10 cellular contexts compared by ENCODE assay signal in genomic region chr4:110632506-110633357, GRCh38. TPM values are rescaled to one million over a fixed set of nuclear protein-coding genes. Genes with fewer than 3 reads are reported as not detected.
DNase-seq lines count a peak whose midpoint lies in the region; ATAC-seq and TF ChIP-seq lines count a peak whose summit lies in the region.
"Had no signal": no experiment of that assay in that cellular context is flagged by ENCODE, and none has a peak within 500 bp of the region (broad histone marks: within the 10 kb centered on the region; RNA-seq: fewer than 3 reads in every experiment).

No MANE protein-coding gene starts in this region.

- no peak overlapping the region for H2BK120ac ChIP-seq in IMR-90 (ENCODE audit: low read depth, low read length)

- no peaks in the 10 kb centered on the region for H3K9me3 Mint-ChIP-seq in progenitor cell of endocrine pancreas (ENCODE audit: low read depth)
- peaks cover 0 to 6% of the 10 kb centered on the region in 2 donors for H3K9me3 Mint-ChIP-seq in natural killer cell
- peaks cover 2% of the 10 kb centered on the region for H3K9me3 Mint-ChIP-seq in activated CD4-positive, alpha-beta memory T cell treated with anti-CD3 and anti-CD28 coated beads for 36 hours

- intact Hi-C loops in IMR-90 (cut with micrococcal nuclease) (loop anchor here (1.0 to 10.0 kb wide), 8 partner anchors 327 to 1400 kb away; no protein-coding TSS in a partner anchor), natural killer cell (cut with micrococcal nuclease) (no loop called here)
- intact Hi-C loops in activated CD4-positive, alpha-beta memory T cell treated with anti-CD3 and anti-CD28 coated beads for 36 hours (cut with micrococcal nuclease), result loop anchor here (5.0 kb wide), 2 partner anchors 1000 to 1885 kb away; partner anchors contain the start of gene NEUROG2

- peak overlapping the region; percentile 71 for H3K4me3 Mint-ChIP-seq in progenitor cell of endocrine pancreas (ENCODE audit: low read depth)
- H3K4me3 Mint-ChIP-seq in natural killer cell, result no peak overlapping the region
- H3K4me3 Mint-ChIP-seq in activated CD4-positive, alpha-beta memory T cell treated with anti-CD3 and anti-CD28 coated beads for 36 hours, result no peak overlapping the region

- H3K9me3 ChIP-seq in IMR-90 (ENCODE audit: control insufficient read depth, insufficient read depth, low read length), result peaks cover 2% of the 10 kb centered on the region
- H3K9me3 ChIP-seq: uterus had no signal

- H3K27ac Mint-ChIP-seq in progenitor cell of endocrine pancreas (peak overlapping the region; percentile 69), natural killer cell (no peak overlapping the region)
- no peak overlapping the region for H3K27ac Mint-ChIP-seq in activated CD4-positive, alpha-beta memory T cell treated with anti-CD3 and anti-CD28 coated beads for 36 hours

- H3K27me3 Mint-ChIP-seq in progenitor cell of endocrine pancreas (peaks cover 94% of the 10 kb centered on the region), natural killer cell (ENCODE audit: low read depth in 2 of 2) (peaks cover 70 to 72% of the 10 kb centered on the region in 2 donors)
- H3K27me3 Mint-ChIP-seq in activated CD4-positive, alpha-beta memory T cell treated with anti-CD3 and anti-CD28 coated beads for 36 hours, result peaks cover 77% of the 10 kb centered on the region

- H3K36me3 Mint-ChIP-seq in progenitor cell of endocrine pancreas (ENCODE audit: insufficient read depth), result no peaks in the 10 kb centered on the region
- H3K36me3 Mint-ChIP-seq in natural killer cell, result peaks cover 14% of the 10 kb centered on the region
- peaks cover 29% of the 10 kb centered on the region for H3K36me3 Mint-ChIP-seq in activated CD4-positive, alpha-beta memory T cell treated with anti-CD3 and anti-CD28 coated beads for 36 hours

- no TSS peak for BruUV-seq in IMR-90 (replicated peaks; lab: Mats Ljungman, UMichigan)

- no peak overlapping the region for H2BK15ac ChIP-seq in IMR-90 (ENCODE audit: low read depth, low read length)

- CTCF ChIA-PET in IMR-90 (lab: Yijun Ruan, JAX), result no interaction called here
- CTCF ChIA-PET in activated CD4-positive, alpha-beta memory T cell treated with anti-CD3 and anti-CD28 coated beads for 36 hours (lab: Charles Lee), result no interaction called here

- no peak overlapping the region for H3K14ac ChIP-seq in IMR-90 (replicated peaks; ENCODE audit: low read depth, low read length)

- dilution Hi-C loops in IMR-90 (cut with HindIII; ENCODE audit: low sequenced_read_pairs, unreplicated experiment), result no loop called here

- no peak overlapping the region for H4K8ac ChIP-seq in IMR-90 (ENCODE audit: low read depth in 2 of 2, low read length in 2 of 2)

- H2AK5ac ChIP-seq in IMR-90 (ENCODE audit: low read depth, low read length), result no peak overlapping the region

- TF ChIP-seq CTCF in IMR-90 (conservative IDR thresholded peaks at IDR 0.05; ENCODE audit: low read depth, low read length) (no peak), fibroblast of villous mesenchyme (IDR thresholded peaks at IDR 0.05; ENCODE audit: insufficient read depth, low read depth, low read length) (no peak), progenitor cell of endocrine pancreas (IDR thresholded peaks at IDR 0.05; ENCODE audit: unreplicated experiment) (no peak), natural killer cell (IDR thresholded peaks at IDR 0.05) (no peak)

- H4K5ac ChIP-seq in IMR-90 (ENCODE audit: low read depth, low read length), result no peak overlapping the region

- peak; percentile 68 for DNase-seq in ELF-1 (ENCODE audit: low read depth, low spot score)
- DNase-seq in IMR-90, result no peak
- peak; percentile 55 for DNase-seq in fibroblast of villous mesenchyme (ENCODE audit: low read depth)
- no peak for DNase-seq in progenitor cell of endocrine pancreas (ENCODE audit: low spot score, unreplicated experiment)
- no peak for DNase-seq in natural killer cell
- no peak for DNase-seq in activated CD4-positive, alpha-beta memory T cell treated with anti-CD3 and anti-CD28 coated beads for 36 hours
- DNase-seq: T1000 had no signal

- H2AK9ac ChIP-seq in IMR-90 (replicated peaks; ENCODE audit: low read depth, low read length, poor library complexity), result no peak overlapping the region

- H3K4ac ChIP-seq in IMR-90 (ENCODE audit: low read depth, low read length), result no peak overlapping the region

- H3K4me3 ChIP-seq in IMR-90 (ENCODE audit: insufficient read depth, low read depth, low read length), result no peak overlapping the region; the same call in 1 of the 2 replicates
- peak overlapping the region; percentile 78 for H3K4me3 ChIP-seq in fibroblast of villous mesenchyme (ENCODE audit: low read depth, low read length)

- no peak for TF ChIP-seq RAD21 in IMR-90 (IDR thresholded peaks at IDR 0.05; ENCODE audit: low read length)

- H4K20me1 ChIP-seq in IMR-90 (ENCODE audit: insufficient read depth, low read length), result 0 out of 2 replicates have a peak, but pooled peaks cover 5% of the 10 kb centered on the region

- no peak overlapping the region for H2BK20ac ChIP-seq in IMR-90 (ENCODE audit: low read depth, low read length)

- WGBS in IMR-90 (ENCODE audit: extremely low coverage in 2 of 2, insufficient read length in 1 of 2), 2 experiments, result 21% methylated on average over 23 of the region's 58 CpGs; no CpG with 5 or more reads in 1 of the 2 experiments

- POLR2A ChIA-PET in IMR-90 (lab: Charles Lee; ENCODE audit: unreplicated experiment), result no interaction called here
- POLR2A ChIA-PET in activated CD4-positive, alpha-beta memory T cell treated with anti-CD3 and anti-CD28 coated beads for 36 hours (lab: Charles Lee), result no interaction called here

- no peak overlapping the region for H2BK5ac ChIP-seq in IMR-90 (ENCODE audit: low read depth, low read length, poor library complexity, severe bottlenecking)

- H4K91ac ChIP-seq in IMR-90 (ENCODE audit: insufficient read depth, low read depth, low read length), result no peak overlapping the region

- ATAC-seq in IMR-90 (ENCODE audit: low read depth) (no peak), HG03175 (IDR thresholded peaks at IDR 0.05; ENCODE audit: unreplicated experiment) (no peak), HG03025 (IDR thresholded peaks at IDR 0.05; ENCODE audit: low FRiP score, unreplicated experiment) (no peak), natural killer cell (no peak)

- no peak overlapping the region for H3K23ac ChIP-seq in IMR-90 (ENCODE audit: low read depth, low read length)

- H3K27ac ChIP-seq in IMR-90 (ENCODE audit: insufficient read depth, low read length), result no peak overlapping the region
- H3K27ac ChIP-seq: uterus had no signal

- no peaks in the 10 kb centered on the region for H3K36me3 ChIP-seq in IMR-90 (ENCODE audit: control insufficient read depth, insufficient read depth, low read length)
- H3K36me3 ChIP-seq: uterus had no signal

- no peak overlapping the region for H3K56ac ChIP-seq in IMR-90 (ENCODE audit: extremely low read depth, insufficient read depth, low read length)

- no peaks in the 10 kb centered on the region for H3K79me1 ChIP-seq in IMR-90 (ENCODE audit: low read depth in 1 of 2, low read length in 2 of 2)

- no peak for TF ChIP-seq POLR2A in IMR-90 (IDR thresholded peaks at IDR 0.05; ENCODE audit: low read depth, low read length)

- peaks cover 81% of the 10 kb centered on the region for H3K27me3 ChIP-seq in IMR-90 (ENCODE audit: control insufficient read depth, insufficient read depth, low read length)

- peak overlapping the region; percentile 92 for H2AFZ ChIP-seq in IMR-90 (replicated peaks; ENCODE audit: low read length, poor library complexity)

- no peak overlapping the region for H3K9ac ChIP-seq in IMR-90 (ENCODE audit: low read depth, low read length)

- H3K4me2 ChIP-seq in IMR-90 (ENCODE audit: low read depth, low read length), result no peak overlapping the region

- H3K4me1 Mint-ChIP-seq in progenitor cell of endocrine pancreas (ENCODE audit: low read depth) (peaks cover 24% of the 10 kb centered on the region), natural killer cell (peaks cover 5 to 6% of the 10 kb centered on the region in 2 donors)
- peaks cover 22% of the 10 kb centered on the region for H3K4me1 Mint-ChIP-seq in activated CD4-positive, alpha-beta memory T cell treated with anti-CD3 and anti-CD28 coated beads for 36 hours (ENCODE audit: low read depth)

- H3K9me1 ChIP-seq in IMR-90 (ENCODE audit: insufficient read depth, low read length), result no peaks in the 10 kb centered on the region

- no peak overlapping the region for H3K18ac ChIP-seq in IMR-90 (ENCODE audit: low read depth, low read length)

- H3K4me1 ChIP-seq in IMR-90 (ENCODE audit: control insufficient read depth, insufficient read depth, low read length), result peaks cover 4% of the 10 kb centered on the region; the same call in 1 of the 2 replicates

- in situ Hi-C loops in IMR-90 (cut with MboI; ENCODE audit: low sequenced_read_pairs), result loop anchor here (5.0 to 25.0 kb wide), 3 partner anchors 655 to 1405 kb away; no protein-coding TSS in a partner anchor

TF ChIP-seq in IMR-90, 13 proteins besides CTCF, POLR2A, EP300 and RAD21 (continues in another document):
- TF ChIP-seq MAZ (IDR thresholded peaks at IDR 0.05; ENCODE audit: borderline replicate concordance, low read depth, low read length) (no peak), RFX5 (IDR thresholded peaks at IDR 0.05; ENCODE audit: low read depth, low read length) (no peak), MXI1 (IDR thresholded peaks at IDR 0.05; ENCODE audit: borderline replicate concordance, low read depth, low read length) (no peak), NFE2L2 (IDR thresholded peaks at IDR 0.05; ENCODE audit: low read depth, low read length) (no peak), RCOR1 (IDR thresholded peaks at IDR 0.05; ENCODE audit: insufficient replicate concordance, low read length) (no peak), MAFK (IDR thresholded peaks at IDR 0.05; ENCODE audit: low read depth, low read length) (no peak), CHD1 (IDR thresholded peaks at IDR 0.05; ENCODE audit: low read depth, low read length) (no peak), ELK1 (IDR thresholded peaks at IDR 0.05; ENCODE audit: borderline replicate concordance, low read depth, low read length) (no peak), FOS (IDR thresholded peaks at IDR 0.05; ENCODE audit: low read depth, low read length) (no peak)

RNA-seq across cellular contexts. Expression of gene PITX2, which starts 9.9 kb away (rescaled TPM):
- total RNA-seq in IMR-90 (2012; rRNA removed), result 3.0 and 3.6 TPM in 2 replicates
- polyA plus RNA-seq in IMR-90 (2012; rRNA removed), result 6.3 and 7.0 TPM in 2 replicates
- 4.4 and 4.5 TPM in 2 replicates for polyA plus RNA-seq in IMR-90 (2012; cell fraction: cytosol; rRNA removed)
- 8.4 and 11.1 TPM in 2 replicates for polyA plus RNA-seq in IMR-90 (2012; cell fraction: nucleus; rRNA removed; ENCODE audit: low replicate concordance)
- 7.8 and 25.4 TPM in 2 replicates for total RNA-seq in fibroblast of villous mesenchyme
- total RNA-seq in progenitor cell of endocrine pancreas, result 5.3 and 7.4 TPM in 2 replicates
- total RNA-seq in natural killer cell, result not detected
- total RNA-seq in activated CD4-positive, alpha-beta memory T cell treated with anti-CD3 and anti-CD28 coated beads for 36 hours, result not detected

Comparison
In these comparisons a context has a peak if more than half of its experiments do, and no peak if none do; other contexts are left out.
1. DNase-seq: peak in ELF-1 (single experiment) and fibroblast of villous mesenchyme (single experiment); none in IMR-90 (single experiment), progenitor cell of endocrine pancreas (single experiment), natural killer cell (single experiment) and activated CD4-positive, alpha-beta memory T cell treated with anti-CD3 and anti-CD28 coated beads for 36 hours (single experiment).